ENCODE assay signal across 8 cellular contexts in the genomic region with DNA sequence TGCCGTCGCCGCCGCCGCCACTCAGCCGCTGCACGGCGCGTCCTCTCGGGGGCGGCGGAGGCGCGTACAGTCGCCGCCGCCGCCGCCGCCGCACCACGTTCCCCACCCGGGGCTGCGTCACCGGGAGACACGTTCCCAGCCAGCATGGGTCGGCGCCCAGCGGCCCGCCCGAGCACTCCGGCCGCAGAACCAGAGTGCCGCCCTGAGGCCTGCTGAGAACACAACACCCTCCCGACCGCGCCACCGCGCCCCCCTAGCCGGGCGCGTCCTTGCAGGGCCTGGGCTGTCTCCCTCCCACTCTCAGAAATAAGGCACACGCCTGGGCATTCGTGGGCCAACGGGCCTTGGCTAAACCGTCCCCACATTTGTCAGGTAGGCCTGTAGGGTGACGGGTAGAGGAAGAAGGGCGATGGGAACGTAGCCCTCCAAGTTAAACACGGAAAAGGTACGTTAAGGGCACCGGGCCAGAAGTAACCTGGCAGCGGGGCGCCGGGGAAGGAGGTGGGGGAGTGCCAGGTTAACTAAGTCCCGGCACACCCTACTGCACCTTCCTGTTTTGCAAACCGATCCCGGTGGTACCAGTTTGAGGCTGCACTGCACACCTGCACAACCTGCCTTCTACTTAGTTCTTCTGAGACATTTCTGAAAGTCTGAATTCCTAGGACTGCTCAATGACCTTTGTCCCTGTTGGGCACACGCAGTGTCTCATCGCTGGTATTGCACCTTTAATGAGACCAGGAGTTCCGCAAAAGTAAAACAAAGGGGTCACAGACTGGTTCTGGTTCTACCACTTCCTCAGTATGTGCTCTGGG. TPM values are rescaled to one million over a fixed set of nuclear protein-coding genes. Genes with fewer than 3 reads are reported as not detected.
DNase-seq lines count a peak whose midpoint lies in the region; ATAC-seq and TF ChIP-seq lines count a peak whose summit lies in the region.

A gene (minus strand): TSS at position 68 of the 812 bp plus-strand sequence. CDS start 520 bp downstream, outside the sequence.

- peak; percentile 92 for TF ChIP-seq CTCF in psoas muscle (IDR thresholded peaks at IDR 0.05)

- peak within 1 kb of the TSS; percentile 92 for H3K4me3 Mint-ChIP-seq in T-helper 17 cell

- H3K27ac ChIP-seq in psoas muscle: peak within 1 kb of the TSS; percentile 94
- peak within 1 kb of the TSS; percentile 96 for H3K27ac ChIP-seq in urinary bladder (ENCODE audit: low read depth)

- H3K4me1 ChIP-seq in psoas muscle: peaks cover 21% of the 10 kb centered on the region
- no peaks in the 10 kb centered on the region for H3K4me1 ChIP-seq in urinary bladder (ENCODE audit: insufficient read depth)

- no peaks in the 10 kb centered on the region for H3K9me3 ChIP-seq in T-helper 17 cell (ENCODE audit: control insufficient read depth, low read length, poor library complexity, severe bottlenecking)
- no peaks in the 10 kb centered on the region for H3K9me3 ChIP-seq in psoas muscle

- H3K36me3 Mint-ChIP-seq in T-helper 17 cell (ENCODE audit: low read depth): no peaks in the 10 kb centered on the region

- DNase-seq in NCI-H146 (lab: John Stamatoyannopoulos, UW) (peak; percentile 90), T-helper 17 cell (peak; percentile 81 to 82 (median 81)), amygdala (lab: John Stamatoyannopoulos, UW) (peak; percentile 31 to 93 (median 84)), left ventricle myocardium superior (peak; percentile 96), psoas muscle (peak; percentile 92 to 96)

- H3K36me3 ChIP-seq in psoas muscle (ENCODE audit: insufficient read depth in 1 of 2, low read depth in 1 of 2) (no peaks in the 10 kb centered on the region), urinary bladder (ENCODE audit: insufficient read depth) (no peaks in the 10 kb centered on the region)

- H3K4me1 Mint-ChIP-seq in T-helper 17 cell: peaks cover 38% of the 10 kb centered on the region

- 1 to 2% (median 1%) methylated on average over 48 to 61 of the region's 61 CpGs for WGBS in psoas muscle, 3 donors
- 1% methylated on average over 61 of the region's 61 CpGs for WGBS in urinary bladder

- intact Hi-C loops in left ventricle myocardium superior (cut with micrococcal nuclease): loop anchor here (2.0 kb wide), 1 partner anchor 212 kb away; no protein-coding TSS in a partner anchor
- intact Hi-C loops in psoas muscle (cut with DNase I): loop anchor here (1.0 to 5.0 kb wide), 4 partner anchors 190 to 670 kb away; a partner anchor contains a TSS

- no peaks in the 10 kb centered on the region for H3K27me3 ChIP-seq in psoas muscle (ENCODE audit: insufficient read depth in 3 of 3, low read length in 2 of 3)

- peak within 1 kb of the TSS; percentile 92 for H3K4me3 ChIP-seq in psoas muscle
- peak within 1 kb of the TSS; percentile 91 for H3K4me3 ChIP-seq in urinary bladder (ENCODE audit: low read depth, low read length)

- ATAC-seq in HG02870 (IDR thresholded peaks at IDR 0.05; ENCODE audit: unreplicated experiment) (peak; percentile 91), T-helper 17 cell (peak; percentile 95), left ventricle myocardium superior (peak; percentile 99), psoas muscle (peak; percentile 99)

- peak within 1 kb of the TSS; percentile 86 for H3K27ac Mint-ChIP-seq in T-helper 17 cell

- no peaks in the 10 kb centered on the region for H3K27me3 Mint-ChIP-seq in T-helper 17 cell

- peak; percentile 67 for TF ChIP-seq POLR2A in GM15510 (IDR thresholded peaks at IDR 0.05; ENCODE audit: borderline replicate concordance, extremely low read depth, insufficient read length)

RNA-seq across cellular contexts. Expression of the gene that starts here (rescaled TPM):
- 10 to 100 TPM; 36.3 to 39.9 TPM for total RNA-seq in T-helper 17 cell
- total RNA-seq in left ventricle myocardium superior: 16.3 TPM
- total RNA-seq in psoas muscle: 10 to 100 TPM; 12.9 to 17.1 (median 15.6) TPM
- polyA plus RNA-seq in psoas muscle: 10 to 100 TPM in 2 of 3 donors, 1 to 10 TPM in 1; 4.8 to 14.6 (median 12.0) TPM
- 145 TPM for total RNA-seq in urinary bladder
- 35.2 TPM for polyA plus RNA-seq in urinary bladder

Comparison
In these comparisons a context has a peak if more than half of its experiments do, and no peak if none do; other contexts are left out.
1. Peak in every context shown above with its lines: DNase-seq, ATAC-seq, H3K4me3 ChIP-seq and H3K27ac ChIP-seq.